In the genomic region with DNA sequence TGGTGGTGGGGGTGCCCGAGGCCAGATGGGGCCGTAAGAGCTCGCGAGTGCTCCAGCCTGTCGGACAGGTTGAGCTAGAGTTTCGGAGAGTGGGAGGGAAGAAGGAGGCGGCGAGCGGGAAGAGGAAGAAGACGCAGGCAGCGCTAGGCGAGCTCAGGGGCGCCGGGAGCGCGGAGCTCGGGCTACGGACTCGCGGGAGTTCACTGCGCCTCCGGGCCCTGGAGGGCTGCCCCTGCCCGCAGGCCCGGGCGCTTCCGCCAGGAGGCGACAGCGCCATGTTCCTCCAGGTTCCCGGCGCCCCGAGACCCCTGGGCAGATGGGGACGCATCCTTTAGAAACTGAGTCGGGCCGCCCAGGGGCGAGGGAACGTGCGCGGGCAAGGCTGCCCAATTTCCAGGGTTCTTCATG, we compare ENCODE assay signal across 8 cellular contexts.
A peak's percentile ranks its signal among the peaks of the same experiment; 100 is the strongest.
DNase-seq lines count a peak whose midpoint lies in the region; ATAC-seq lines count a peak whose summit lies in the region.

No MANE protein-coding gene starts in this region.

- H3K27ac Mint-ChIP-seq in stimulated activated naive CD8-positive, alpha-beta T cell treated with anti-CD3 and anti-CD28 coated beads, Interleukin-15, amount 100 ng/mL, for 72 hours, result no peak overlapping the region

- H3K4me3 ChIP-seq in iPS-11a (ENCODE audit: low read depth, low read length), result peak overlapping the region; percentile 92

- DNase-seq in DMS153 (lab: John Stamatoyannopoulos, UW) (peak; percentile 55), KG1 (lab: John Stamatoyannopoulos, UW) (peak; percentile 12), amniotic epithelial cell (ENCODE audit: low read depth) (peak; percentile 2), NCI-H1436 treated with DMSO at 0.1 percent for 48 hours (lab: John Stamatoyannopoulos, UW) (no peak), GOT3 (lab: John Stamatoyannopoulos, UW) (no peak), NCI-H446 (lab: John Stamatoyannopoulos, UW) (no peak)
- DNase-seq in stimulated activated naive CD8-positive, alpha-beta T cell treated with anti-CD3 and anti-CD28 coated beads, Interleukin-15, amount 100 ng/mL, for 72 hours, result peak in 1 of 2 donors; percentile 23

- H3K4me3 Mint-ChIP-seq in stimulated activated naive CD8-positive, alpha-beta T cell treated with anti-CD3 and anti-CD28 coated beads, Interleukin-15, amount 100 ng/mL, for 72 hours, result peak overlapping the region; percentile 66 to 69

- H3K27me3 Mint-ChIP-seq in stimulated activated naive CD8-positive, alpha-beta T cell treated with anti-CD3 and anti-CD28 coated beads, Interleukin-15, amount 100 ng/mL, for 72 hours, result peaks cover 100% of the 10 kb centered on the region

- no peaks in the 10 kb centered on the region for H3K9me3 Mint-ChIP-seq in stimulated activated naive CD8-positive, alpha-beta T cell treated with anti-CD3 and anti-CD28 coated beads, Interleukin-15, amount 100 ng/mL, for 72 hours

- H3K4me1 Mint-ChIP-seq in stimulated activated naive CD8-positive, alpha-beta T cell treated with anti-CD3 and anti-CD28 coated beads, Interleukin-15, amount 100 ng/mL, for 72 hours, result peaks cover 32% of the 10 kb centered on the region

- peak; percentile 41 for ATAC-seq in stimulated activated naive CD8-positive, alpha-beta T cell treated with anti-CD3 and anti-CD28 coated beads, Interleukin-15, amount 100 ng/mL, for 72 hours

Comparison
In these comparisons a context has a peak if more than half of its experiments do, and no peak if none do; other contexts are left out.
1. DNase-seq: peak in DMS153 (single experiment), KG1 (single experiment) and amniotic epithelial cell (single experiment); none in NCI-H1436 treated with DMSO at 0.1 percent for 48 hours (single experiment), GOT3 (single experiment) and NCI-H446 (0 of 2).